ENCODE assay signal across 8 cellular contexts in genomic region chr9:97411440-97411788, GRCh38. TPM values are rescaled to one million over a fixed set of nuclear protein-coding genes. Genes with fewer than 3 reads are reported as not detected.
A peak's percentile ranks its signal among the peaks of the same experiment; 100 is the strongest.
DNase-seq lines count a peak whose midpoint lies in the region; ATAC-seq and TF ChIP-seq lines count a peak whose summit lies in the region.

No MANE protein-coding gene starts in this region.

- H3K9me3 Mint-ChIP-seq in Caco-2 (ENCODE audit: unreplicated experiment), result no peaks in the 10 kb centered on the region
- peaks cover 2% of the 10 kb centered on the region for H3K9me3 Mint-ChIP-seq in nephron

- H3K36me3 Mint-ChIP-seq in Caco-2 (ENCODE audit: insufficient read depth, unreplicated experiment) (no peaks in the 10 kb centered on the region), nephron (ENCODE audit: low read depth) (no peaks in the 10 kb centered on the region)

- peak overlapping the region; percentile 77 for H3K4me3 Mint-ChIP-seq in Caco-2 (ENCODE audit: unreplicated experiment)
- peak overlapping the region; percentile 87 to 94 (median 94) for H3K4me3 Mint-ChIP-seq in nephron

- ATAC-seq in HG03066 (IDR thresholded peaks at IDR 0.05; ENCODE audit: low read depth, unreplicated experiment) (peak; percentile 6), GM18907 (IDR thresholded peaks at IDR 0.05; ENCODE audit: unreplicated experiment) (no peak), HG03442 (IDR thresholded peaks at IDR 0.05; ENCODE audit: unreplicated experiment) (no peak)

- dilution Hi-C loops in mammary epithelial cell (cut with HindIII; ENCODE audit: low sequenced_read_pairs), result no loop called here

- TF ChIP-seq CTCF in Caco-2 (IDR thresholded peaks at IDR 0.05; ENCODE audit: insufficient read depth in 1 of 2, low read depth in 1 of 2, low read length in 1 of 2, severe bottlenecking in 1 of 2, unreplicated experiment in 1 of 2), result no peak
- no peak for TF ChIP-seq CTCF in mammary epithelial cell (conservative IDR thresholded peaks at IDR 0.05 in 1 of 2, IDR thresholded peaks at IDR 0.05 in 1 of 2; ENCODE audit: extremely low read depth in 1 of 2, insufficient read depth in 1 of 2, low read depth in 1 of 2, low read length in 2 of 2)
- TF ChIP-seq CTCF in nephron (IDR thresholded peaks at IDR 0.05; ENCODE audit: unreplicated experiment in 3 of 3), result no peak

- BruUV-seq in Caco-2 (replicated peaks; lab: Mats Ljungman, UMichigan), result TSS peak; percentile 41
- no TSS peak for BruUV-seq in mammary epithelial cell (replicated peaks; lab: Mats Ljungman, UMichigan)

- in situ Hi-C loops in mammary epithelial cell (cut with MboI; ENCODE audit: low sequenced_read_pairs in 2 of 2), result no loop called here

- WGBS in mammary epithelial cell (ENCODE audit: low coverage, missing lambda C conversion rate), result 0% methylated on average over 3 of the region's 3 CpGs

- H3K4me1 ChIP-seq in Caco-2 (peaks cover 20% of the 10 kb centered on the region), mammary epithelial cell (ENCODE audit: insufficient read depth, low read length) (peaks cover 10% of the 10 kb centered on the region)

- H4K20me1 ChIP-seq in mammary epithelial cell (ENCODE audit: insufficient read depth, low read length), result no peaks in the 10 kb centered on the region

- H3K4me2 ChIP-seq in mammary epithelial cell (ENCODE audit: insufficient read depth, low read depth, low read length), result peak overlapping the region; percentile 54

- H3K9me3 ChIP-seq in Caco-2, result no peaks in the 10 kb centered on the region
- no peaks in the 10 kb centered on the region for H3K9me3 ChIP-seq in mammary epithelial cell (replicated peaks; ENCODE audit: insufficient read depth, low read length)

- H3K4me3 ChIP-seq in Caco-2 (ENCODE audit: low read depth, low read length), result peak overlapping the region; percentile 75
- H3K4me3 ChIP-seq in mammary epithelial cell (replicated peaks in 1 of 3; ENCODE audit: insufficient read depth in 1 of 3, low read depth in 2 of 3, low read length in 3 of 3), result peak overlapping the region; percentile 28 to 77 (median 75)

- peak overlapping the region; percentile 97 for H2AFZ ChIP-seq in mammary epithelial cell (ENCODE audit: low read depth, low read length)

- H3K36me3 ChIP-seq in Caco-2 (ENCODE audit: control insufficient read depth, insufficient read depth, low read length) (peaks cover 1% of the 10 kb centered on the region; the same call in 1 of the 2 replicates), mammary epithelial cell (ENCODE audit: insufficient read depth, low read length) (no peaks in the 10 kb centered on the region)

- H3K27ac Mint-ChIP-seq in Caco-2 (ENCODE audit: unreplicated experiment) (peak overlapping the region; percentile 29), nephron (peak overlapping the region in 2 of 3 experiments; percentile 24 to 69)

- DNase-seq in Caco-2 (no peak), mammary epithelial cell (no peak), NCI-H526 treated with DMSO at 0.1 percent for 48 hours (lab: John Stamatoyannopoulos, UW) (no peak), AML-193 (lab: John Stamatoyannopoulos, UW) (no peak)

- CTCF ChIA-PET in Caco-2 (lab: Charles Lee), result no interaction called here
- CTCF ChIA-PET in mammary epithelial cell (lab: Charles Lee; ENCODE audit: low non-redundant PET), result no interaction called here

- intact Hi-C loops in Caco-2 (cut with micrococcal nuclease; ENCODE audit: unreplicated experiment) (loop anchor here (2.0 to 5.0 kb wide), 3 partner anchors 91 to 206 kb away; partner anchors contain the start of gene TMOD1), mammary epithelial cell (cut with micrococcal nuclease) (loop anchor here (1.0 kb wide), 3 partner anchors 12 to 204 kb away; no protein-coding TSS in a partner anchor)

- H3K9ac ChIP-seq in mammary epithelial cell (ENCODE audit: insufficient read depth, low read length), result no peak overlapping the region

- no peaks in the 10 kb centered on the region for H3K79me2 ChIP-seq in mammary epithelial cell (ENCODE audit: insufficient read depth, low read length)

- POLR2A ChIA-PET in Caco-2 (lab: Charles Lee), result no interaction called here

- H3K27me3 Mint-ChIP-seq in Caco-2 (ENCODE audit: insufficient read depth, unreplicated experiment), result no peaks in the 10 kb centered on the region
- peaks cover 41% of the 10 kb centered on the region for H3K27me3 Mint-ChIP-seq in nephron (ENCODE audit: low read depth)

- peaks cover 43% of the 10 kb centered on the region for H3K4me1 Mint-ChIP-seq in Caco-2 (ENCODE audit: low read depth, unreplicated experiment)
- H3K4me1 Mint-ChIP-seq in nephron, result peaks cover 18% of the 10 kb centered on the region

- H3K27me3 ChIP-seq in Caco-2 (replicated peaks; ENCODE audit: control insufficient read depth, insufficient read depth, low read length), result no peaks in the 10 kb centered on the region
- no peaks in the 10 kb centered on the region for H3K27me3 ChIP-seq in mammary epithelial cell (ENCODE audit: insufficient read depth, low read length)

- no peak overlapping the region for H3K27ac ChIP-seq in mammary epithelial cell (ENCODE audit: insufficient read depth, low read depth, low read length)

RNA-seq across cellular contexts. Expression of gene TDRD7, which starts 0.5 kb away (rescaled TPM):
- 22.0 and 23.0 TPM in 2 replicates for total RNA-seq in Caco-2 (2022)
- total RNA-seq in mammary epithelial cell, result 1 to 10 TPM; 8.5 to 8.9 TPM
- 5.7 TPM for polyA plus RNA-seq in mammary epithelial cell
- polyA minus RNA-seq in mammary epithelial cell, result 16.4 TPM
